Comparison of ENCODE assay signal across 14 cellular contexts in genomic region chr6:47722178-47722577, GRCh38. TPM values are rescaled to one million over a fixed set of nuclear protein-coding genes. Genes with fewer than 3 reads are reported as not detected.
DNase-seq lines count a peak whose midpoint lies in the region; ATAC-seq and TF ChIP-seq lines count a peak whose summit lies in the region.
"Had no signal": no experiment of that assay in that cellular context is flagged by ENCODE, and none has a peak within 500 bp of the region (broad histone marks: within the 10 kb centered on the region; RNA-seq: fewer than 3 reads in every experiment).

No MANE protein-coding gene starts in this region.

- DNase-seq in SW480 (ENCODE audit: low spot score) (peak; percentile 9), body of pancreas (no peak), NCI-H2081 (lab: John Stamatoyannopoulos, UW) (no peak)
- DNase-seq in activated CD4-positive, alpha-beta T cell treated with anti-CD3 and anti-CD28 coated beads for 4 hours, result no peak
- no peak for DNase-seq in stimulated activated CD4-positive, alpha-beta T cell treated with anti-CD3 and anti-CD28 coated beads, Interleukin-12 subunit alpha, Interleukin-12 subunit beta, amount 100 ng/mL, for 4 hours
- DNase-seq: activated CD4-positive, alpha-beta memory T cell treated with anti-CD3 and anti-CD28 coated beads, Interleukin-2, amount 10 ng/mL, durations not matched to agents 7 days and 5 days; hypothalamus; NCI-H1436 treated with DMSO at 0.1 percent for 48 hours; right cardiac atrium had no signal

- H3K4me3 ChIP-seq in body of pancreas, result no peak overlapping the region

- no peak for TF ChIP-seq POLR2A in body of pancreas (IDR thresholded peaks at IDR 0.05)

- intact Hi-C loops in body of pancreas (cut with DNase I), result no loop called here

- no peak overlapping the region for H3K27ac ChIP-seq in body of pancreas

- no peaks in the 10 kb centered on the region for H3K9me3 ChIP-seq in body of pancreas

- no peaks in the 10 kb centered on the region for H3K36me3 ChIP-seq in body of pancreas (replicated peaks in 1 of 2; ENCODE audit: insufficient read depth in 1 of 2, low read depth in 2 of 2)

- no peaks in the 10 kb centered on the region for H3K4me1 ChIP-seq in body of pancreas

- 62 to 88% methylated on average over 3 of the region's 3 CpGs for WGBS in body of pancreas, 2 donors

- ATAC-seq in GM18499 (IDR thresholded peaks at IDR 0.05; ENCODE audit: insufficient read depth, unreplicated experiment) (peak; percentile 72), GM21529 (IDR thresholded peaks at IDR 0.05; ENCODE audit: unreplicated experiment) (peak; percentile 80), HG03175 (IDR thresholded peaks at IDR 0.05; ENCODE audit: unreplicated experiment) (peak; percentile 60), body of pancreas (no peak)
- ATAC-seq: right cardiac atrium had no signal

- no peak for TF ChIP-seq CTCF in body of pancreas (IDR thresholded peaks at IDR 0.05)

- no peaks in the 10 kb centered on the region for H3K27me3 ChIP-seq in body of pancreas

RNA-seq across cellular contexts. Expression of gene ADGRF4, which starts 23.8 kb away (rescaled TPM):
- total RNA-seq in body of pancreas, result not detected
- total RNA-seq: activated CD4-positive, alpha-beta memory T cell treated with anti-CD3 and anti-CD28 coated beads, Interleukin-2, amount 10 ng/mL, durations not matched to agents 7 days and 5 days; B cell had no signal

RNA-seq across cellular contexts. Expression of gene OPN5, which starts 59.7 kb away (rescaled TPM):
- not detected for total RNA-seq in body of pancreas
- total RNA-seq: activated CD4-positive, alpha-beta memory T cell treated with anti-CD3 and anti-CD28 coated beads, Interleukin-2, amount 10 ng/mL, durations not matched to agents 7 days and 5 days; B cell; mucosa of gallbladder; right cardiac atrium had no signal
